Comparison of ENCODE assay signal across 13 cellular contexts in genomic region chr1:15180189-15180588, GRCh38. TPM values are rescaled to one million over a fixed set of nuclear protein-coding genes. Genes with fewer than 3 reads are reported as not detected.
A peak's percentile ranks its signal among the peaks of the same experiment; 100 is the strongest.
DNase-seq lines count a peak whose midpoint lies in the region; ATAC-seq and TF ChIP-seq lines count a peak whose summit lies in the region.
"Had no signal": no experiment of that assay in that cellular context is flagged by ENCODE, and none has a peak within 500 bp of the region (broad histone marks: within the 10 kb centered on the region; RNA-seq: fewer than 3 reads in every experiment).

No MANE protein-coding gene starts in this region.

- no peaks in the 10 kb centered on the region for H3K9me3 ChIP-seq in SJCRH30 (replicated peaks)

- DNase-seq in HFFc6, result no peak
- peak; percentile 44 to 92 (median 80) for DNase-seq in head of caudate nucleus
- DNase-seq in retinal pigment epithelial cell (ENCODE audit: low read depth), result peak; percentile 86
- no peak for DNase-seq in NCI-H128 (lab: John Stamatoyannopoulos, UW; ENCODE audit: unreplicated experiment)
- DNase-seq in COR-L47 (lab: John Stamatoyannopoulos, UW), result no peak
- DNase-seq in activated CD4-positive, alpha-beta T cell treated with anti-CD3 and anti-CD28 coated beads for 36 hours, result no peak
- no peak for DNase-seq in SJCRH30
- DNase-seq: activated gamma-delta T cell treated with Interleukin-2 at 50 U/mL for 16 hours; CD4-positive, CD25-positive, alpha-beta regulatory T cell; NCI-H187 had no signal

- peak overlapping the region; percentile 98 for H3K27ac Mint-ChIP-seq in HFFc6
- no peak overlapping the region for H3K27ac Mint-ChIP-seq in activated CD4-positive, alpha-beta T cell treated with anti-CD3 and anti-CD28 coated beads for 36 hours
- H3K27ac Mint-ChIP-seq: CD4-positive, CD25-positive, alpha-beta regulatory T cell; IgD-negative memory B cell had no signal

- H3K4me1 Mint-ChIP-seq in HFFc6 (ENCODE audit: low read depth), result peaks cover 50% of the 10 kb centered on the region
- peaks cover 9% of the 10 kb centered on the region for H3K4me1 Mint-ChIP-seq in activated CD4-positive, alpha-beta T cell treated with anti-CD3 and anti-CD28 coated beads for 36 hours
- H3K4me1 Mint-ChIP-seq: IgD-negative memory B cell had no signal

- POLR2A ChIA-PET in activated CD4-positive, alpha-beta T cell treated with anti-CD3 and anti-CD28 coated beads for 36 hours (lab: Charles Lee), result no interaction called here

- H3K4me3 ChIP-seq in retinal pigment epithelial cell (ENCODE audit: low read length) (no peak overlapping the region), SJCRH30 (no peak overlapping the region)

- H3K36me3 Mint-ChIP-seq in HFFc6 (ENCODE audit: low read depth), result no peaks in the 10 kb centered on the region
- H3K36me3 Mint-ChIP-seq in activated CD4-positive, alpha-beta T cell treated with anti-CD3 and anti-CD28 coated beads for 36 hours (ENCODE audit: low read depth), result no peaks in the 10 kb centered on the region
- H3K36me3 Mint-ChIP-seq: CD4-positive, CD25-positive, alpha-beta regulatory T cell; IgD-negative memory B cell had no signal

- intact Hi-C loops in head of caudate nucleus (cut with DNase I), result no loop called here
- intact Hi-C loops in activated CD4-positive, alpha-beta T cell treated with anti-CD3 and anti-CD28 coated beads for 36 hours (cut with DNase I, micrococcal nuclease), result no loop called here

- no peaks in the 10 kb centered on the region for H3K36me3 ChIP-seq in SJCRH30

- ATAC-seq in activated CD4-positive, alpha-beta T cell treated with anti-CD3 and anti-CD28 coated beads for 36 hours, result no peak

- H3K27ac ChIP-seq in VCaP (peak overlapping the region; percentile 66), SJCRH30 (no peak overlapping the region)

- TF ChIP-seq CTCF in HFFc6 (IDR thresholded peaks at IDR 0.05), result no peak
- TF ChIP-seq CTCF in VCaP (conservative IDR thresholded peaks at IDR 0.05), result no peak
- no peak for TF ChIP-seq CTCF in retinal pigment epithelial cell (conservative IDR thresholded peaks at IDR 0.05; ENCODE audit: low read depth, low read length)

- no peak overlapping the region; the same call in 1 of the 2 replicates for H3K4me3 Mint-ChIP-seq in HFFc6
- no peak overlapping the region for H3K4me3 Mint-ChIP-seq in activated CD4-positive, alpha-beta T cell treated with anti-CD3 and anti-CD28 coated beads for 36 hours
- H3K4me3 Mint-ChIP-seq: CD4-positive, CD25-positive, alpha-beta regulatory T cell; IgD-negative memory B cell had no signal

- H3K9me3 Mint-ChIP-seq in HFFc6, result no peaks in the 10 kb centered on the region
- peaks cover 4% of the 10 kb centered on the region for H3K9me3 Mint-ChIP-seq in activated CD4-positive, alpha-beta T cell treated with anti-CD3 and anti-CD28 coated beads for 36 hours (ENCODE audit: low read depth)
- H3K9me3 Mint-ChIP-seq: CD4-positive, CD25-positive, alpha-beta regulatory T cell had no signal

- H3K27me3 Mint-ChIP-seq in HFFc6 (ENCODE audit: insufficient read depth), result no peaks in the 10 kb centered on the region; the same call in 1 of the 2 replicates
- peaks cover 39% of the 10 kb centered on the region for H3K27me3 Mint-ChIP-seq in activated CD4-positive, alpha-beta T cell treated with anti-CD3 and anti-CD28 coated beads for 36 hours

- CTCF ChIA-PET in activated CD4-positive, alpha-beta T cell treated with anti-CD3 and anti-CD28 coated beads for 36 hours (lab: Charles Lee), result interaction anchor here (1.0 kb wide), 1 partner anchor 9 kb away, joined by 4 read pairs; no protein-coding TSS in a partner anchor

- no peaks in the 10 kb centered on the region for H3K27me3 ChIP-seq in SJCRH30

- peaks cover 41% of the 10 kb centered on the region for H3K4me1 ChIP-seq in SJCRH30

RNA-seq across cellular contexts. Expression of gene TMEM51, which starts 26.6 kb away (rescaled TPM):
- total RNA-seq in HFFc6 (2021; fragmentation: NEBNext Ultra II Directional; extraction: Animal tissue kit (Norgen Biotek cat#: 25700)), result 1 to 10 TPM; 4.8 to 6.8 (median 6.6) TPM
- under 1 TPM in 1 of 2 experiments, not detected in 1; 0.11 TPM for total RNA-seq in activated CD4-positive, alpha-beta T cell treated with anti-CD3 and anti-CD28 coated beads for 36 hours
- 20.6 and 21.4 TPM in 2 replicates for total RNA-seq in SJCRH30 (2014; rRNA removed; shearing (Covaris generic))
- total RNA-seq: CD4-positive, CD25-positive, alpha-beta regulatory T cell; T-helper 2 cell treated with Interferon-gamma antibody and Interleukin-4, amounts not matched to agents 100 ng/mL and 5 ng/mL, for 36 hours had no signal

Comparison
In these comparisons a context has a peak if more than half of its experiments do, and no peak if none do; other contexts are left out.
1. DNase-seq: peak in head of caudate nucleus (42 of 42) and retinal pigment epithelial cell (single experiment); none in HFFc6 (single experiment), NCI-H128 (single experiment), COR-L47 (single experiment), activated CD4-positive, alpha-beta T cell treated with anti-CD3 and anti-CD28 coated beads for 36 hours (single experiment) and SJCRH30 (0 of 2).
2. RNA of gene TMEM51, which starts 26.6 kb away (total RNA-seq): 20.6 to 21.4 TPM in SJCRH30 and 4.8 to 6.8 TPM in HFFc6; 0.11 TPM in activated CD4-positive, alpha-beta T cell treated with anti-CD3 and anti-CD28 coated beads for 36 hours; every median in the first group is over 4 times any median in the second.